Comparison of ENCODE assay signal across 13 cellular contexts in the genomic region with DNA sequence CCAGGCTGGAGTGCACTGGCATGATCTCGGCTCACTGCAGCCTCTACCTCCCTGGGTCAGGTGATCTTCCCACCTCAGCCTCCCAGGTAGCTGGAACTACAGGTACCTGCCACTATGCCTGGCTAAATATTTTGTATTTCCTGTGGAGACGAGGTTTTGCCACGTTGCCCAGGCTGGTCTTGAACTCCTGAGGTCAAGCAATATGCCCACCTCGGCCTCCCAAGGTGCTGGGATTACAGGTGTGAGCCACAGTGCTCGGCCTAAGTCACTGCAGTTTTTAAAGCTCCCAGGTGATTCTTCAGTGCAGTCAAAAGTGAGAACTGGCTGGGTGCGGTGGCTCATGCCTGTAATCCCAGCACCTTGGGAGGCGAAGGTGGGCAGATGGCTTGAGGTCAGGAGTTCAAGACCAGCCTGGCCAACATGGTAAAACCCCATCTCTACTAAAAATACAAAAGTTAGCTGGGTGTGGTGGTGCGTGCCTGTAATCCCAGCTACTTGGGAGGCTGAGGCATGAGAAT. TPM values are rescaled to one million over a fixed set of nuclear protein-coding genes. Genes with fewer than 3 reads are reported as not detected.
DNase-seq lines count a peak whose midpoint lies in the region; ATAC-seq and TF ChIP-seq lines count a peak whose summit lies in the region.
"Not testable (repeated sequence)": the region's sequence is repeated elsewhere in the genome, so short reads cannot be mapped to it uniquely, and the experiment has no call there.
"Had no signal": no experiment of that assay in that cellular context is flagged by ENCODE, and none has a peak within 500 bp of the region (broad histone marks: within the 10 kb centered on the region; RNA-seq: fewer than 3 reads in every experiment).

No MANE protein-coding gene starts in this region.

- not testable (repeated sequence) for DNase-seq in T-cell; activated CD4-positive, alpha-beta memory T cell treated with anti-CD3 and anti-CD28 coated beads, Interleukin-2, amount 10 ng/mL, durations not matched to agents 7 days and 5 days; activated T-helper 2 cell treated with anti-CD3 and anti-CD28 coated beads, Interferon-gamma antibody, Interleukin-2, Interleukin-4, amounts not matched to agents 10 μg/mL and 5 μg/mL and 100 μg/mL, durations not matched to agents 14 hours and 24 hours and 36 hours (ENCODE audit: low spot score); naive B cell

- CTCF ChIA-PET in T-cell (lab: Charles Lee): interaction anchor here in 1 of 2 donors (0.6 to 1.3 kb wide), 3 partner anchors 173 to 248 kb away, joined by 4 to 10 read pairs (median 5); a partner anchor contains a TSS
- CTCF ChIA-PET in activated CD4-positive, alpha-beta memory T cell treated with anti-CD3 and anti-CD28 coated beads, Interleukin-2, amount 10 ng/mL, durations not matched to agents 7 days and 5 days (lab: Charles Lee): interaction anchor here (1.3 to 2.9 kb wide), 4 partner anchors 17 to 194 kb away, joined by 4 to 15 read pairs (median 6); no protein-coding TSS in a partner anchor

- intact Hi-C loops in activated T-helper 2 cell treated with anti-CD3 and anti-CD28 coated beads, Interferon-gamma antibody, Interleukin-2, Interleukin-4, amounts not matched to agents 10 μg/mL and 5 μg/mL and 100 μg/mL, durations not matched to agents 14 hours and 24 hours and 36 hours (cut with micrococcal nuclease); dendritic cell treated with granulocyte-macrophage colony-stimulating factor and Interleukin-4, amounts not matched to agents 40 ng/mL and 50 ng/mL, for 4 days (cut with micrococcal nuclease): not testable (repeated sequence)

- H3K27me3 Mint-ChIP-seq in T-cell; activated CD4-positive, alpha-beta memory T cell treated with anti-CD3 and anti-CD28 coated beads, Interleukin-2, amount 10 ng/mL, durations not matched to agents 7 days and 5 days; activated T-helper 2 cell treated with anti-CD3 and anti-CD28 coated beads, Interferon-gamma antibody, Interleukin-2, Interleukin-4, amounts not matched to agents 10 μg/mL and 5 μg/mL and 100 μg/mL, durations not matched to agents 14 hours and 24 hours and 36 hours (ENCODE audit: low read depth); dendritic cell treated with granulocyte-macrophage colony-stimulating factor and Interleukin-4, amounts not matched to agents 40 ng/mL and 50 ng/mL, for 4 days; naive B cell: not testable (repeated sequence)

- H3K4me1 Mint-ChIP-seq in T-cell: peaks cover 12 to 36% (median 22%) of the 10 kb centered on the region in 3 donors
- peaks cover 33% of the 10 kb centered on the region for H3K4me1 Mint-ChIP-seq in activated CD4-positive, alpha-beta memory T cell treated with anti-CD3 and anti-CD28 coated beads, Interleukin-2, amount 10 ng/mL, durations not matched to agents 7 days and 5 days
- H3K4me1 Mint-ChIP-seq in activated T-helper 2 cell treated with anti-CD3 and anti-CD28 coated beads, Interferon-gamma antibody, Interleukin-2, Interleukin-4, amounts not matched to agents 10 μg/mL and 5 μg/mL and 100 μg/mL, durations not matched to agents 14 hours and 24 hours and 36 hours (ENCODE audit: low read depth): peaks cover 12% of the 10 kb centered on the region
- not testable (repeated sequence) for H3K4me1 Mint-ChIP-seq in dendritic cell treated with granulocyte-macrophage colony-stimulating factor and Interleukin-4, amounts not matched to agents 40 ng/mL and 50 ng/mL, for 4 days (ENCODE audit: low read depth)
- H3K4me1 Mint-ChIP-seq in naive B cell: peaks cover 6 to 29% (median 14%) of the 10 kb centered on the region in 3 donors

- ATAC-seq in T-cell (replicated peaks in 1 of 4); naive B cell (ENCODE audit: low read depth in 2 of 2): not testable (repeated sequence)

- H3K27ac ChIP-seq in C4-2B (peak overlapping the region; percentile 59; the same call in 1 of the 2 replicates), skin epidermis (peak overlapping the region in 11 of 21 experiments; percentile 18 to 80 (median 61))

- H3K27ac Mint-ChIP-seq in T-cell (peak overlapping the region; percentile 95 to 96), naive B cell (peak overlapping the region in 5 of 6 donors; percentile 56 to 95 (median 91))
- peak overlapping the region; percentile 89 for H3K27ac Mint-ChIP-seq in activated CD4-positive, alpha-beta memory T cell treated with anti-CD3 and anti-CD28 coated beads, Interleukin-2, amount 10 ng/mL, durations not matched to agents 7 days and 5 days
- H3K27ac Mint-ChIP-seq in activated T-helper 2 cell treated with anti-CD3 and anti-CD28 coated beads, Interferon-gamma antibody, Interleukin-2, Interleukin-4, amounts not matched to agents 10 μg/mL and 5 μg/mL and 100 μg/mL, durations not matched to agents 14 hours and 24 hours and 36 hours: peak overlapping the region; percentile 17
- H3K27ac Mint-ChIP-seq in dendritic cell treated with granulocyte-macrophage colony-stimulating factor and Interleukin-4, amounts not matched to agents 40 ng/mL and 50 ng/mL, for 4 days: peak overlapping the region; percentile 86

- not testable (repeated sequence) for H3K9me3 Mint-ChIP-seq in T-cell; activated CD4-positive, alpha-beta memory T cell treated with anti-CD3 and anti-CD28 coated beads, Interleukin-2, amount 10 ng/mL, durations not matched to agents 7 days and 5 days; activated T-helper 2 cell treated with anti-CD3 and anti-CD28 coated beads, Interferon-gamma antibody, Interleukin-2, Interleukin-4, amounts not matched to agents 10 μg/mL and 5 μg/mL and 100 μg/mL, durations not matched to agents 14 hours and 24 hours and 36 hours; dendritic cell treated with granulocyte-macrophage colony-stimulating factor and Interleukin-4, amounts not matched to agents 40 ng/mL and 50 ng/mL, for 4 days; naive B cell

- H3K4me3 ChIP-seq in skin epidermis: not testable (repeated sequence)

- peak overlapping the region in 1 of 3 donors; percentile 22 for H3K4me3 Mint-ChIP-seq in T-cell
- H3K4me3 Mint-ChIP-seq in activated CD4-positive, alpha-beta memory T cell treated with anti-CD3 and anti-CD28 coated beads, Interleukin-2, amount 10 ng/mL, durations not matched to agents 7 days and 5 days; activated T-helper 2 cell treated with anti-CD3 and anti-CD28 coated beads, Interferon-gamma antibody, Interleukin-2, Interleukin-4, amounts not matched to agents 10 μg/mL and 5 μg/mL and 100 μg/mL, durations not matched to agents 14 hours and 24 hours and 36 hours (ENCODE audit: low read depth); dendritic cell treated with granulocyte-macrophage colony-stimulating factor and Interleukin-4, amounts not matched to agents 40 ng/mL and 50 ng/mL, for 4 days; naive B cell: not testable (repeated sequence)

- POLR2A ChIA-PET in T-cell (lab: Charles Lee): interaction anchor here (0.6 kb wide), 2 partner anchors 12 to 248 kb away, joined by 3 to 5 read pairs; no protein-coding TSS in a partner anchor
- POLR2A ChIA-PET in activated CD4-positive, alpha-beta memory T cell treated with anti-CD3 and anti-CD28 coated beads, Interleukin-2, amount 10 ng/mL, durations not matched to agents 7 days and 5 days (lab: Charles Lee): interaction anchor here (0.8 to 2.0 kb wide), 4 partner anchors 15 to 174 kb away, joined by 3 to 9 read pairs (median 5); a partner anchor contains a TSS

- not testable (repeated sequence) for H3K36me3 Mint-ChIP-seq in T-cell; activated CD4-positive, alpha-beta memory T cell treated with anti-CD3 and anti-CD28 coated beads, Interleukin-2, amount 10 ng/mL, durations not matched to agents 7 days and 5 days (ENCODE audit: low read depth); naive B cell
- peaks cover 15% of the 10 kb centered on the region for H3K36me3 Mint-ChIP-seq in activated T-helper 2 cell treated with anti-CD3 and anti-CD28 coated beads, Interferon-gamma antibody, Interleukin-2, Interleukin-4, amounts not matched to agents 10 μg/mL and 5 μg/mL and 100 μg/mL, durations not matched to agents 14 hours and 24 hours and 36 hours (ENCODE audit: low read depth)
- H3K36me3 Mint-ChIP-seq in dendritic cell treated with granulocyte-macrophage colony-stimulating factor and Interleukin-4, amounts not matched to agents 40 ng/mL and 50 ng/mL, for 4 days (ENCODE audit: low read depth): peaks cover 21% of the 10 kb centered on the region

- not testable (repeated sequence) for TF ChIP-seq CTCF in C4-2B (conservative IDR thresholded peaks at IDR 0.05)

RNA-seq across cellular contexts. Expression of a gene that starts 20.4 kb away (rescaled TPM):
- not detected for total RNA-seq in T-cell
- not detected for total RNA-seq in activated CD4-positive, alpha-beta memory T cell treated with anti-CD3 and anti-CD28 coated beads, Interleukin-2, amount 10 ng/mL, durations not matched to agents 7 days and 5 days
- total RNA-seq in activated T-helper 2 cell treated with anti-CD3 and anti-CD28 coated beads, Interferon-gamma antibody, Interleukin-2, Interleukin-4, amounts not matched to agents 10 μg/mL and 5 μg/mL and 100 μg/mL, durations not matched to agents 14 hours and 24 hours and 36 hours: not detected in 2 replicates
- polyA plus RNA-seq in naive B cell (ENCODE audit: low read depth in 6 of 6): not detected
- total RNA-seq: Caco-2, H1, HepG2, HT-29, OCI-LY7, Peyer's patch had no signal
- polyA plus RNA-seq: H1, HepG2 had no signal

Comparison
In these comparisons a context has a peak if more than half of its experiments do, and no peak if none do; other contexts are left out.
1. H3K27ac Mint-ChIP-seq: peak in every context shown above with its lines; median percentile 96 in T-cell; 91 in naive B cell; 89 in activated CD4-positive, alpha-beta memory T cell treated with anti-CD3 and anti-CD28 coated beads, Interleukin-2, amount 10 ng/mL, durations not matched to agents 7 days and 5 days; 86 in dendritic cell treated with granulocyte-macrophage colony-stimulating factor and Interleukin-4, amounts not matched to agents 40 ng/mL and 50 ng/mL, for 4 days; 17 in activated T-helper 2 cell treated with anti-CD3 and anti-CD28 coated beads, Interferon-gamma antibody, Interleukin-2, Interleukin-4, amounts not matched to agents 10 μg/mL and 5 μg/mL and 100 μg/mL, durations not matched to agents 14 hours and 24 hours and 36 hours.